8 cellular contexts compared by ENCODE assay signal in the genomic region with DNA sequence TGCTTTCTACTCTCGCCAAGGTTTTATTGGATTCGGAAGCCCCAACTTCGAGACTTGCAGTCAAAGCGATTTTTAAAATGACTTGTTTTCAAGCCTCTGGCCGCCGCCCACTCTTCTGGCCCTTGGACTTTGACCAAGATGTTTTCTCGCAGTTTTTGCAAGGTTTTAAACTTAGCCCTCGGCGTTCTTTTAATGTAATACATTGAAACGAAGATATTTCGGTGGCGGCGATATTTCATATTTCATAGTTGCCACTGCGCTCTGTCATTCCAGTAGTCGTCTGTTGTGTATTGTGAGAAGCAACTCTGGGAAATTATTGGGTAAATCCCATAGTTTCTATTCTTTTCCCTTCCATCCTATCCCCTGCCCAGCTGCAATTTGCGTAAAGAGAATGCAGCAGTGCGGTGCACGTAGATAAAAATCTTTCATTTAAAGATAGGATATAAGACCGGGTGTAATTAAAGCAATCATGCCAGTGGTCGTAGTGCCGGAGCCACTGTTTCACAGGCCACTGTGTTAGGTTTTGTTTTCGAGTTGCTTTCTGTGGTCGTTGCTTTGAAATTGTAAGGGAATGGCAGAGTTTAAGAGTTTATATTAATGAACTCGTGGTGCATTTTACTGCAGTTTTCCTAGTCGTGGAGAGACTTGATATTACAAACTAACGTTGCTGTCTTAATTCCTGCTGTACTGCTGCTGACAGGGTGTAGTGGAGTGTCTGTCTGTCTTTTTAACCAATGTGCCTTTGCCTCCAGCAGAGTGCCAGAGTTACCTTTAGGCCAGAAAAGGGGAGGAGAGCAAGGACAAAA. TPM values are rescaled to one million over a fixed set of nuclear protein-coding genes. Genes with fewer than 3 reads are reported as not detected.
DNase-seq lines count a peak whose midpoint lies in the region; ATAC-seq and TF ChIP-seq lines count a peak whose summit lies in the region.

No MANE protein-coding gene starts in this region.

- no peak overlapping the region for H3K23ac ChIP-seq in trophoblast cell (ENCODE audit: low read length)

- H3K4me1 ChIP-seq in cardiac muscle cell (ENCODE audit: low read depth) (peaks cover 15% of the 10 kb centered on the region), trophoblast cell (ENCODE audit: control insufficient read depth in 1 of 2, insufficient read depth in 2 of 2, low read length in 2 of 2) (no peaks in the 10 kb centered on the region)

- H4K12ac ChIP-seq in trophoblast cell (ENCODE audit: low read depth, low read length): peak overlapping the region; percentile 56

- H2BK12ac ChIP-seq in trophoblast cell (ENCODE audit: low read length): no peak overlapping the region

- H2BK5ac ChIP-seq in trophoblast cell (ENCODE audit: low read depth, low read length, poor library complexity): peak overlapping the region; percentile 50

- peak overlapping the region; percentile 79 for H2AFZ ChIP-seq in trophoblast cell (ENCODE audit: insufficient read depth, low read length, poor library complexity)

- peak overlapping the region; percentile 90 for H3K4me3 Mint-ChIP-seq in activated T-helper 17 cell treated with anti-CD3 and anti-CD28 coated beads, Interleukin-2, amount 50 U/mL, for 72 hours

- H3K9me3 Mint-ChIP-seq in activated T-helper 17 cell treated with anti-CD3 and anti-CD28 coated beads, Interleukin-2, amount 50 U/mL, for 72 hours: no peaks in the 10 kb centered on the region

- H3K18ac ChIP-seq in trophoblast cell (ENCODE audit: low read length): no peak overlapping the region

- H3K4me3 ChIP-seq in cardiac muscle cell (peak overlapping the region; percentile 47), trophoblast cell (ENCODE audit: low read depth, low read length) (peak overlapping the region; percentile 78)

- H3K27ac ChIP-seq in cardiac muscle cell (peak overlapping the region; percentile 94), trophoblast cell (ENCODE audit: low read depth, low read length) (peak overlapping the region; percentile 94)

- peaks cover 10% of the 10 kb centered on the region for H3K79me2 ChIP-seq in trophoblast cell (ENCODE audit: control insufficient read depth, insufficient read depth, low read length, poor library complexity)

- WGBS in trophoblast cell (ENCODE audit: extremely low coverage, insufficient coverage, insufficient read length): no CpG with 5 or more reads among the region's 26 CpGs

- peak overlapping the region; percentile 81 for H3K4me2 ChIP-seq in trophoblast cell (ENCODE audit: low read length)

- peak overlapping the region; percentile 59 for H2BK120ac ChIP-seq in trophoblast cell (ENCODE audit: insufficient read depth, low read length, poor library complexity)

- H4K91ac ChIP-seq in trophoblast cell (ENCODE audit: low read depth, low read length): peak overlapping the region; percentile 86

- peak overlapping the region; percentile 70 for H3K4ac ChIP-seq in trophoblast cell (ENCODE audit: low read depth, low read length)

- H3K27ac Mint-ChIP-seq in activated T-helper 17 cell treated with anti-CD3 and anti-CD28 coated beads, Interleukin-2, amount 50 U/mL, for 72 hours: peak overlapping the region; percentile 93

- H3K14ac ChIP-seq in trophoblast cell (ENCODE audit: low read length): peak overlapping the region; percentile 69

- H3K9me3 ChIP-seq in cardiac muscle cell (ENCODE audit: low read depth) (no peaks in the 10 kb centered on the region), trophoblast cell (ENCODE audit: insufficient read depth, low read depth, low read length) (no peaks in the 10 kb centered on the region)

- DNase-seq in NCI-H2029 treated with DMSO at 0.1 percent for 48 hours (lab: John Stamatoyannopoulos, UW) (peak; percentile 25), NCI-H2029 (lab: John Stamatoyannopoulos, UW) (no peak), Kasumi-1 (lab: John Stamatoyannopoulos, UW) (peak; percentile 52 to 58), cardiac muscle cell (ENCODE audit: low read depth in 1 of 2, low spot score in 1 of 2) (peak; percentile 19 to 47), trophoblast cell (peak; percentile 46 to 69)
- DNase-seq in activated CD8-positive, alpha-beta memory T cell treated with anti-CD3 and anti-CD28 coated beads for 24 hours: no peak

- no peak overlapping the region for H2AK5ac ChIP-seq in trophoblast cell (ENCODE audit: low read length)

- no peaks in the 10 kb centered on the region for H3K27me3 Mint-ChIP-seq in activated T-helper 17 cell treated with anti-CD3 and anti-CD28 coated beads, Interleukin-2, amount 50 U/mL, for 72 hours

- no peaks in the 10 kb centered on the region for H3K27me3 ChIP-seq in cardiac muscle cell
- H3K27me3 ChIP-seq in trophoblast cell (ENCODE audit: insufficient read depth, low read length): no peaks in the 10 kb centered on the region

- ATAC-seq in GM21825 (IDR thresholded peaks at IDR 0.05; ENCODE audit: unreplicated experiment): peak; percentile 12
- peak; percentile 9 for ATAC-seq in activated T-helper 17 cell treated with anti-CD3 and anti-CD28 coated beads, Interleukin-2, amount 50 U/mL, for 72 hours (replicated peaks)

- H4K8ac ChIP-seq in trophoblast cell (ENCODE audit: low read depth, low read length): peak overlapping the region; percentile 80

- H3K79me1 ChIP-seq in trophoblast cell (ENCODE audit: low read length): peaks cover 11% of the 10 kb centered on the region

- no peak for TF ChIP-seq CTCF in cardiac muscle cell (IDR thresholded peaks at IDR 0.05; ENCODE audit: low read depth, low read length)

- peaks cover 22% of the 10 kb centered on the region for H3K4me1 Mint-ChIP-seq in activated T-helper 17 cell treated with anti-CD3 and anti-CD28 coated beads, Interleukin-2, amount 50 U/mL, for 72 hours

- peaks cover 67% of the 10 kb centered on the region for H3K36me3 Mint-ChIP-seq in activated T-helper 17 cell treated with anti-CD3 and anti-CD28 coated beads, Interleukin-2, amount 50 U/mL, for 72 hours (ENCODE audit: low read depth)

- H3K36me3 ChIP-seq in cardiac muscle cell: peaks cover 3% of the 10 kb centered on the region
- peaks cover 0 to 5% of the 10 kb centered on the region in 2 experiments for H3K36me3 ChIP-seq in trophoblast cell (ENCODE audit: control insufficient read depth in 1 of 2, insufficient read depth in 2 of 2, low read length in 2 of 2)

- H3K9ac ChIP-seq in trophoblast cell (ENCODE audit: low read length): peak overlapping the region; percentile 86

RNA-seq across cellular contexts. Expression of a gene that starts 0.7 kb away (rescaled TPM):
- total RNA-seq in activated T-helper 17 cell treated with anti-CD3 and anti-CD28 coated beads, Interleukin-2, amount 50 U/mL, for 72 hours: 10 to 100 TPM; 27.3 to 60.9 TPM
- 37.8 and 40.4 TPM in 2 replicates for total RNA-seq in cardiac muscle cell
- 36.1 and 41.3 TPM in 2 replicates for polyA plus RNA-seq in cardiac muscle cell
- 38.6 and 39.2 TPM in 2 replicates for polyA plus RNA-seq in trophoblast cell (2013)

RNA-seq across cellular contexts. Expression of a gene that starts 30.4 kb away (rescaled TPM):
- total RNA-seq in activated T-helper 17 cell treated with anti-CD3 and anti-CD28 coated beads, Interleukin-2, amount 50 U/mL, for 72 hours: 100 to 1,000 TPM; 124 to 355 TPM
- total RNA-seq in cardiac muscle cell: 0.06 and 0.78 TPM in 2 replicates
- 0.92 TPM in 1 of 2 replicates, not detected in the other for polyA plus RNA-seq in cardiac muscle cell
- polyA plus RNA-seq in trophoblast cell (2013): 0.21 and 0.23 TPM in 2 replicates

Comparison
In these comparisons a context has a peak if more than half of its experiments do, and no peak if none do; other contexts are left out.
1. DNase-seq: peak in NCI-H2029 treated with DMSO at 0.1 percent for 48 hours (single experiment), Kasumi-1 (2 of 2), cardiac muscle cell (2 of 2) and trophoblast cell (2 of 2); none in NCI-H2029 (single experiment) and activated CD8-positive, alpha-beta memory T cell treated with anti-CD3 and anti-CD28 coated beads for 24 hours (single experiment).
2. RNA of a gene that starts 30.4 kb away (total RNA-seq): 124 to 355 TPM in activated T-helper 17 cell treated with anti-CD3 and anti-CD28 coated beads, Interleukin-2, amount 50 U/mL, for 72 hours; 0.06 to 0.78 TPM in cardiac muscle cell; every median in the first group is over 10 times any median in the second.